ENCODE assay signal across 31 cellular contexts in genomic region chr2:14304326-14304725, GRCh38.
"Had no signal": no experiment of that assay in that cellular context is flagged by ENCODE, and none has a peak within 500 bp of the region (broad histone marks: within the 10 kb centered on the region; RNA-seq: fewer than 3 reads in every experiment).

No MANE protein-coding gene starts in this region.

- H3K36me3 Mint-ChIP-seq: activated CD8-positive, alpha-beta memory T cell treated with anti-CD3 and anti-CD28 coated beads, Interleukin-2, amount 10 ng/mL, durations not matched to agents 7 days and 5 days; activated naive CD4-positive, alpha-beta T cell treated with anti-CD3 and anti-CD28 coated beads, Interleukin-2, amount 10 ng/mL, durations not matched to agents 7 days and 5 days; activated naive CD8-positive, alpha-beta T cell treated with anti-CD3 and anti-CD28 coated beads for 36 hours had no signal

- H3K9me3 Mint-ChIP-seq: activated B cell treated with CpG ODN at 0.5 μM for 24 hours; activated naive CD8-positive, alpha-beta T cell treated with anti-CD3 and anti-CD28 coated beads for 36 hours had no signal

- H3K27ac Mint-ChIP-seq: activated B cell treated with CpG ODN at 0.5 μM for 24 hours; activated CD4-positive, alpha-beta memory T cell treated with anti-CD3 and anti-CD28 coated beads, Interleukin-2, amount 10 ng/mL, durations not matched to agents 7 days and 5 days; activated CD8-positive, alpha-beta memory T cell treated with anti-CD3 and anti-CD28 coated beads, Interleukin-2, amount 10 ng/mL, durations not matched to agents 7 days and 5 days; activated naive CD4-positive, alpha-beta T cell treated with anti-CD3 and anti-CD28 coated beads, Interleukin-2, amount 10 ng/mL, durations not matched to agents 7 days and 5 days; activated naive CD8-positive, alpha-beta T cell treated with anti-CD3 and anti-CD28 coated beads for 36 hours had no signal

- H3K27ac ChIP-seq: brain microvascular endothelial cell, coronary artery, VCaP had no signal

- H3K36me3 ChIP-seq: brain microvascular endothelial cell had no signal

- H3K4me3 Mint-ChIP-seq: activated B cell treated with CpG ODN at 0.5 μM for 24 hours; activated CD4-positive, alpha-beta memory T cell treated with anti-CD3 and anti-CD28 coated beads, Interleukin-2, amount 10 ng/mL, durations not matched to agents 7 days and 5 days; activated CD8-positive, alpha-beta memory T cell treated with anti-CD3 and anti-CD28 coated beads, Interleukin-2, amount 10 ng/mL, durations not matched to agents 7 days and 5 days; activated naive CD4-positive, alpha-beta T cell treated with anti-CD3 and anti-CD28 coated beads, Interleukin-2, amount 10 ng/mL, durations not matched to agents 7 days and 5 days; activated naive CD8-positive, alpha-beta T cell treated with anti-CD3 and anti-CD28 coated beads for 36 hours had no signal

- DNase-seq: activated B cell treated with CpG ODN at 0.5 μM for 24 hours; activated CD4-positive, alpha-beta memory T cell treated with anti-CD3 and anti-CD28 coated beads, Interleukin-2, amount 10 ng/mL, durations not matched to agents 7 days and 5 days; activated CD4-positive, alpha-beta T cell treated with anti-CD3 and anti-CD28 coated beads for 48 hours; activated CD4-positive, CD25-positive, alpha-beta regulatory T cell treated with anti-CD3 and anti-CD28 coated beads, Interleukin-2, amount 50 U/mL, for 72 hours; activated CD8-positive, alpha-beta memory T cell treated with anti-CD3 and anti-CD28 coated beads for 24 hours; activated CD8-positive, alpha-beta memory T cell treated with anti-CD3 and anti-CD28 coated beads, Interleukin-2, amount 10 ng/mL, durations not matched to agents 7 days and 5 days; activated CD8-positive, alpha-beta memory T cell treated with anti-CD3 and anti-CD28 coated beads, Interleukin-2, amount 50 U/mL, for 48 hours; activated effector memory CD4-positive, alpha-beta T cell treated with Interleukin-2 at 50 U/mL for 16 hours; activated naive CD4-positive, alpha-beta T cell treated with anti-CD3 and anti-CD28 coated beads, Interleukin-2, amount 10 ng/mL, durations not matched to agents 7 days and 5 days; activated naive CD8-positive, alpha-beta T cell treated with anti-CD3 and anti-CD28 coated beads for 36 hours; activated T-cell treated with anti-CD3 and anti-CD28 coated beads, Interleukin-2, amount 50 U/mL, for 48 hours; amniotic stem cell; aorta; brain microvascular endothelial cell; NCI-H1092 treated with DMSO at 0.1 percent for 48 hours; NCI-H1417; NCI-H146; NCI-H187; NCI-H2029 treated with DMSO at 0.1 percent for 48 hours; NCI-H2107; NCI-H2171; NCI-H510A; NCI-H526; NCI-H748 treated with DMSO at 0.1 percent for 48 hours; Right ventricle myocardium superior; SW 1271; T-helper 1 cell; T-helper 2 cell; T-helper 9 cell had no signal

- H3K4me1 Mint-ChIP-seq: activated B cell treated with CpG ODN at 0.5 μM for 24 hours; activated CD4-positive, alpha-beta memory T cell treated with anti-CD3 and anti-CD28 coated beads, Interleukin-2, amount 10 ng/mL, durations not matched to agents 7 days and 5 days; activated CD8-positive, alpha-beta memory T cell treated with anti-CD3 and anti-CD28 coated beads, Interleukin-2, amount 10 ng/mL, durations not matched to agents 7 days and 5 days; activated naive CD4-positive, alpha-beta T cell treated with anti-CD3 and anti-CD28 coated beads, Interleukin-2, amount 10 ng/mL, durations not matched to agents 7 days and 5 days; activated naive CD8-positive, alpha-beta T cell treated with anti-CD3 and anti-CD28 coated beads for 36 hours had no signal

- H3K4me3 ChIP-seq: coronary artery had no signal

- H3K27me3 Mint-ChIP-seq: activated B cell treated with CpG ODN at 0.5 μM for 24 hours; activated CD4-positive, alpha-beta memory T cell treated with anti-CD3 and anti-CD28 coated beads, Interleukin-2, amount 10 ng/mL, durations not matched to agents 7 days and 5 days; activated CD8-positive, alpha-beta memory T cell treated with anti-CD3 and anti-CD28 coated beads, Interleukin-2, amount 10 ng/mL, durations not matched to agents 7 days and 5 days; activated naive CD4-positive, alpha-beta T cell treated with anti-CD3 and anti-CD28 coated beads, Interleukin-2, amount 10 ng/mL, durations not matched to agents 7 days and 5 days; activated naive CD8-positive, alpha-beta T cell treated with anti-CD3 and anti-CD28 coated beads for 36 hours had no signal

- H3K27me3 ChIP-seq: brain microvascular endothelial cell had no signal

- ATAC-seq: activated CD8-positive, alpha-beta memory T cell treated with anti-CD3 and anti-CD28 coated beads, Interleukin-2, amount 10 ng/mL, durations not matched to agents 7 days and 5 days had no signal
